20 cellular contexts compared by ENCODE assay signal in the genomic region with DNA sequence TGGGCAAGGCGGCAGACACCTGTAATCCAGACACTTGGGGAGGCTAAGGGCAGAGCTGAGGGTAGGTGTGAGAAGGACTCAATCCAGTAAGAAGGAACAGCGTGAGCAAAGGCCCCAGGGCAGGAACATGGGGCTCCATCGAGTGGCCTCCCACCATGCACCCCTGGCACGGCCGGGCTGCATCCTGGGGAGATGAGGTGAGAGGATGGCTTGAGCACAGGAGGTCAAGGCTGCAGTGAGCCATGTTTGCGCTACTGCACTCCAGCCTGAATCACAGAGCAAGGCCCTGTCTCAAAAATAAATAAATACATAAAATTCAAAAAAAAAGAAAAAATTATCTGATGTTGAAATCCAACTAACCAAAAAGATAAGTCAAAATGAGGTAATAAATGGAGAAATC.
"Had no signal": no experiment of that assay in that cellular context is flagged by ENCODE, and none has a peak within 500 bp of the region (broad histone marks: within the 10 kb centered on the region; RNA-seq: fewer than 3 reads in every experiment).

No MANE protein-coding gene starts in this region.

- H3K4me3 Mint-ChIP-seq: dendritic cell treated with granulocyte-macrophage colony-stimulating factor and Interleukin-4, amounts not matched to agents 40 ng/mL and 50 ng/mL, for 4 days; effector memory CD8-positive, alpha-beta T cell; naive B cell; nephron; type B pancreatic cell had no signal

- H3K36me3 ChIP-seq: lower lobe of right lung, thyroid gland, uterus had no signal

- H3K27ac Mint-ChIP-seq: dendritic cell treated with granulocyte-macrophage colony-stimulating factor and Interleukin-4, amounts not matched to agents 40 ng/mL and 50 ng/mL, for 4 days; nephron; type B pancreatic cell had no signal

- H3K4me1 ChIP-seq: parathyroid adenoma, uterus had no signal

- H3K27me3 ChIP-seq: heart right ventricle, left lung, thyroid gland, uterus had no signal

- H3K27me3 Mint-ChIP-seq: effector memory CD8-positive, alpha-beta T cell; naive B cell had no signal

- ATAC-seq: effector memory CD8-positive, alpha-beta T cell; heart right ventricle; left lung; lower lobe of right lung; psoas muscle; sciatic nerve had no signal

- H3K9me3 Mint-ChIP-seq: dendritic cell treated with granulocyte-macrophage colony-stimulating factor and Interleukin-4, amounts not matched to agents 40 ng/mL and 50 ng/mL, for 4 days; effector memory CD8-positive, alpha-beta T cell; naive B cell; nephron; type B pancreatic cell had no signal

- H3K4me3 ChIP-seq: heart right ventricle, left lung, lower lobe of right lung, psoas muscle, skin epidermis, thyroid gland, uterus had no signal

- DNase-seq: effector memory CD8-positive, alpha-beta T cell; foreskin melanocyte; heart right ventricle; hypothalamus; left lung; lower lobe of right lung; mesendoderm; naive B cell; psoas muscle; retina; stimulated activated CD4-positive, alpha-beta T cell treated with anti-CD3 and anti-CD28 coated beads, Interleukin-12 subunit alpha, Interleukin-12 subunit beta, amount 100 ng/mL, for 4 hours; stimulated activated naive CD4-positive, alpha-beta T cell treated with Interleukin-2 at 50 U/mL for 16 hours; thyroid gland; uterus had no signal

- H3K9ac ChIP-seq: parathyroid adenoma had no signal

- H2AFZ ChIP-seq: parathyroid adenoma had no signal

- H3K36me3 Mint-ChIP-seq: naive B cell, type B pancreatic cell had no signal

- H3K9me3 ChIP-seq: heart right ventricle, left lung, lower lobe of right lung, psoas muscle, thyroid gland, uterus had no signal

- H3K27ac ChIP-seq: heart right ventricle, left lung, lower lobe of right lung, parathyroid adenoma, psoas muscle, skin epidermis, thyroid gland, uterus had no signal
